ENCODE assay signal across 11 cellular contexts in genomic region chr17:82120148-82120547, GRCh38. TPM values are rescaled to one million over a fixed set of nuclear protein-coding genes. Genes with fewer than 3 reads are reported as not detected.
DNase-seq lines count a peak whose midpoint lies in the region; ATAC-seq and TF ChIP-seq lines count a peak whose summit lies in the region.
"Had no signal": no experiment of that assay in that cellular context is flagged by ENCODE, and none has a peak within 500 bp of the region (broad histone marks: within the 10 kb centered on the region; RNA-seq: fewer than 3 reads in every experiment).

No MANE protein-coding gene starts in this region.

- H3K4me3 ChIP-seq in CD4-positive, CD25-positive, alpha-beta regulatory T cell (ENCODE audit: low read depth, low read length): no peak overlapping the region
- H3K4me3 ChIP-seq in HFF-Myc (replicated peaks; ENCODE audit: low read depth, low read length) (no peak overlapping the region), foreskin fibroblast (ENCODE audit: low read depth in 1 of 2, low read length in 2 of 2) (no peak overlapping the region), mammary epithelial cell (replicated peaks in 1 of 3; ENCODE audit: insufficient read depth in 1 of 3, low read depth in 2 of 3, low read length in 3 of 3) (no peak overlapping the region)

- 86% methylated on average over 9 of the region's 12 CpGs for WGBS in mammary epithelial cell (ENCODE audit: low coverage, missing lambda C conversion rate)

- no TSS peak for BruUV-seq in mammary epithelial cell (replicated peaks; lab: Mats Ljungman, UMichigan)

- intact Hi-C loops in mammary epithelial cell (cut with micrococcal nuclease): no loop called here

- H3K4me1 Mint-ChIP-seq in CD4-positive, CD25-positive, alpha-beta regulatory T cell: peaks cover 0 to 34% (median 5%) of the 10 kb centered on the region in 4 donors
- peaks cover 36% of the 10 kb centered on the region for H3K4me1 Mint-ChIP-seq in activated T-cell treated with anti-CD3 and anti-CD28 coated beads, Interleukin-2, amount 50 U/mL, for 72 hours (ENCODE audit: low read depth)
- H3K4me1 Mint-ChIP-seq in activated CD8-positive, alpha-beta memory T cell treated with anti-CD3 and anti-CD28 coated beads, Interleukin-2, amount 10 ng/mL, durations not matched to agents 7 days and 5 days: peaks cover 5% of the 10 kb centered on the region

- H3K27ac ChIP-seq in CD4-positive, CD25-positive, alpha-beta regulatory T cell (ENCODE audit: insufficient read depth, low read length, poor library complexity, severe bottlenecking): no peak overlapping the region
- no peak overlapping the region for H3K27ac ChIP-seq in mammary epithelial cell (ENCODE audit: insufficient read depth, low read depth, low read length)

- no peaks in the 10 kb centered on the region for H4K20me1 ChIP-seq in mammary epithelial cell (ENCODE audit: insufficient read depth, low read length)

- H3K4me1 ChIP-seq in CD4-positive, CD25-positive, alpha-beta regulatory T cell (ENCODE audit: control insufficient read depth, insufficient read depth, low read length, poor library complexity, severe bottlenecking): no peaks in the 10 kb centered on the region
- no peaks in the 10 kb centered on the region for H3K4me1 ChIP-seq in mammary epithelial cell (ENCODE audit: insufficient read depth, low read length)

- peak overlapping the region in 2 of 3 donors; percentile 68 to 89 for H3K27ac Mint-ChIP-seq in CD4-positive, CD25-positive, alpha-beta regulatory T cell
- H3K27ac Mint-ChIP-seq in activated T-cell treated with anti-CD3 and anti-CD28 coated beads, Interleukin-2, amount 50 U/mL, for 72 hours: no peak overlapping the region
- H3K27ac Mint-ChIP-seq in activated CD8-positive, alpha-beta memory T cell treated with anti-CD3 and anti-CD28 coated beads, Interleukin-2, amount 10 ng/mL, durations not matched to agents 7 days and 5 days: no peak overlapping the region

- no peaks in the 10 kb centered on the region for H3K27me3 Mint-ChIP-seq in CD4-positive, CD25-positive, alpha-beta regulatory T cell
- H3K27me3 Mint-ChIP-seq in activated T-cell treated with anti-CD3 and anti-CD28 coated beads, Interleukin-2, amount 50 U/mL, for 72 hours (ENCODE audit: low read depth): no peaks in the 10 kb centered on the region
- H3K27me3 Mint-ChIP-seq in activated CD8-positive, alpha-beta memory T cell treated with anti-CD3 and anti-CD28 coated beads, Interleukin-2, amount 10 ng/mL, durations not matched to agents 7 days and 5 days: no peaks in the 10 kb centered on the region

- H3K79me2 ChIP-seq in mammary epithelial cell (ENCODE audit: insufficient read depth, low read length): no peaks in the 10 kb centered on the region

- TF ChIP-seq CTCF in HFF-Myc (IDR thresholded peaks at IDR 0.05; ENCODE audit: low read depth, low read length, missing control alignments): no peak
- TF ChIP-seq CTCF in foreskin fibroblast (IDR thresholded peaks at IDR 0.05; ENCODE audit: low read depth, low read length): no peak
- TF ChIP-seq CTCF in mammary epithelial cell (conservative IDR thresholded peaks at IDR 0.05 in 1 of 2, IDR thresholded peaks at IDR 0.05 in 1 of 2; ENCODE audit: extremely low read depth in 1 of 2, insufficient read depth in 1 of 2, low read depth in 1 of 2, low read length in 2 of 2): no peak

- no peak overlapping the region for H2AFZ ChIP-seq in mammary epithelial cell (ENCODE audit: low read depth, low read length)

- no peaks in the 10 kb centered on the region for H3K27me3 ChIP-seq in CD4-positive, CD25-positive, alpha-beta regulatory T cell (ENCODE audit: control insufficient read depth, insufficient read depth, low read length)
- no peaks in the 10 kb centered on the region for H3K27me3 ChIP-seq in mammary epithelial cell (ENCODE audit: insufficient read depth, low read length)

- H3K9me3 ChIP-seq in CD4-positive, CD25-positive, alpha-beta regulatory T cell (ENCODE audit: control insufficient read depth in 2 of 2, low read length in 2 of 2): no peaks in the 10 kb centered on the region
- H3K9me3 ChIP-seq in mammary epithelial cell (replicated peaks; ENCODE audit: insufficient read depth, low read length): no peaks in the 10 kb centered on the region

- DNase-seq in CD4-positive, CD25-positive, alpha-beta regulatory T cell: peak in 1 of 3 donors; percentile 39
- DNase-seq in HFF-Myc (ENCODE audit: extremely low read depth, low read depth) (peak; percentile 62), foreskin fibroblast (peak; percentile 56 to 83), NOMO-1 treated with DMSO at 0.1 percent for 48 hours (lab: John Stamatoyannopoulos, UW; ENCODE audit: unreplicated experiment) (no peak), mammary epithelial cell (no peak), NCI-H1092 treated with DMSO at 0.1 percent for 48 hours (lab: John Stamatoyannopoulos, UW) (no peak)
- DNase-seq in activated T-cell treated with anti-CD3 and anti-CD28 coated beads, Interleukin-2, amount 50 U/mL, for 72 hours: no peak
- no peak for DNase-seq in activated CD8-positive, alpha-beta memory T cell treated with anti-CD3 and anti-CD28 coated beads, Interleukin-2, amount 10 ng/mL, durations not matched to agents 7 days and 5 days
- DNase-seq: NCI-H187; NK-92 treated with Interleukin-12 subunit alpha and Interleukin-12 subunit beta, amount 100 ng/mL, for 24 hours had no signal

- dilution Hi-C loops in mammary epithelial cell (cut with HindIII; ENCODE audit: low sequenced_read_pairs): no loop called here

- peaks cover 21% of the 10 kb centered on the region for H3K36me3 Mint-ChIP-seq in CD4-positive, CD25-positive, alpha-beta regulatory T cell
- H3K36me3 Mint-ChIP-seq in activated T-cell treated with anti-CD3 and anti-CD28 coated beads, Interleukin-2, amount 50 U/mL, for 72 hours (ENCODE audit: insufficient read depth in 2 of 2): no peaks in the 10 kb centered on the region
- H3K36me3 Mint-ChIP-seq in activated CD8-positive, alpha-beta memory T cell treated with anti-CD3 and anti-CD28 coated beads, Interleukin-2, amount 10 ng/mL, durations not matched to agents 7 days and 5 days: no peaks in the 10 kb centered on the region

- in situ Hi-C loops in mammary epithelial cell (cut with MboI; ENCODE audit: low sequenced_read_pairs in 2 of 2): no loop called here

- peak overlapping the region in 1 of 4 donors; percentile 43 for H3K4me3 Mint-ChIP-seq in CD4-positive, CD25-positive, alpha-beta regulatory T cell
- H3K4me3 Mint-ChIP-seq in activated T-cell treated with anti-CD3 and anti-CD28 coated beads, Interleukin-2, amount 50 U/mL, for 72 hours: peak overlapping the region in 1 of 2 donors; percentile 44
- H3K4me3 Mint-ChIP-seq in activated CD8-positive, alpha-beta memory T cell treated with anti-CD3 and anti-CD28 coated beads, Interleukin-2, amount 10 ng/mL, durations not matched to agents 7 days and 5 days: no peak overlapping the region

- peak; percentile 52 to 60 for ATAC-seq in CD4-positive, CD25-positive, alpha-beta regulatory T cell (ENCODE audit: low read depth in 2 of 2)
- ATAC-seq in activated T-cell treated with anti-CD3 and anti-CD28 coated beads, Interleukin-2, amount 50 U/mL, for 72 hours (replicated peaks in 1 of 2): peak; percentile 78 to 91
- ATAC-seq in activated CD8-positive, alpha-beta memory T cell treated with anti-CD3 and anti-CD28 coated beads, Interleukin-2, amount 10 ng/mL, durations not matched to agents 7 days and 5 days: no peak
- ATAC-seq: left lobe of liver had no signal

- no peak overlapping the region for H3K4me2 ChIP-seq in mammary epithelial cell (ENCODE audit: insufficient read depth, low read depth, low read length)

- CTCF ChIA-PET in mammary epithelial cell (lab: Charles Lee; ENCODE audit: low non-redundant PET): no interaction called here
- CTCF ChIA-PET in activated CD8-positive, alpha-beta memory T cell treated with anti-CD3 and anti-CD28 coated beads, Interleukin-2, amount 10 ng/mL, durations not matched to agents 7 days and 5 days (lab: Charles Lee): interaction anchor here (0.6 kb wide), 1 partner anchor 132 kb away, joined by 3 read pairs; no protein-coding TSS in a partner anchor

- no peak overlapping the region for H3K9ac ChIP-seq in mammary epithelial cell (ENCODE audit: insufficient read depth, low read length)

- no peaks in the 10 kb centered on the region for H3K9me3 Mint-ChIP-seq in CD4-positive, CD25-positive, alpha-beta regulatory T cell
- H3K9me3 Mint-ChIP-seq in activated T-cell treated with anti-CD3 and anti-CD28 coated beads, Interleukin-2, amount 50 U/mL, for 72 hours: no peaks in the 10 kb centered on the region
- H3K9me3 Mint-ChIP-seq in activated CD8-positive, alpha-beta memory T cell treated with anti-CD3 and anti-CD28 coated beads, Interleukin-2, amount 10 ng/mL, durations not matched to agents 7 days and 5 days (ENCODE audit: low read depth): no peaks in the 10 kb centered on the region

- H3K36me3 ChIP-seq in CD4-positive, CD25-positive, alpha-beta regulatory T cell (ENCODE audit: control insufficient read depth, insufficient read depth, low read length): no peaks in the 10 kb centered on the region
- no peaks in the 10 kb centered on the region for H3K36me3 ChIP-seq in mammary epithelial cell (ENCODE audit: insufficient read depth, low read length)

RNA-seq across cellular contexts. Expression of gene FASN, which starts 22.1 kb away (rescaled TPM):
- 153 TPM for total RNA-seq in CD4-positive, CD25-positive, alpha-beta regulatory T cell
- under 1 TPM; 0.23 to 0.93 (median 0.59) TPM for polyA plus RNA-seq in CD4-positive, CD25-positive, alpha-beta regulatory T cell
- total RNA-seq in activated T-cell treated with anti-CD3 and anti-CD28 coated beads, Interleukin-2, amount 50 U/mL, for 72 hours: 10 to 100 TPM; 90.5 to 91.2 TPM
- 100 to 1,000 TPM; 126 to 452 TPM for total RNA-seq in mammary epithelial cell
- polyA plus RNA-seq in mammary epithelial cell: 217 TPM
- polyA minus RNA-seq in mammary epithelial cell: 278 TPM
- total RNA-seq in activated CD8-positive, alpha-beta memory T cell treated with anti-CD3 and anti-CD28 coated beads, Interleukin-2, amount 10 ng/mL, durations not matched to agents 7 days and 5 days: 100 to 1,000 TPM; 229 to 277 TPM

RNA-seq across cellular contexts. Expression of gene DUS1L, which starts 54.5 kb away (rescaled TPM):
- total RNA-seq in CD4-positive, CD25-positive, alpha-beta regulatory T cell: 128 TPM
- polyA plus RNA-seq in CD4-positive, CD25-positive, alpha-beta regulatory T cell: 10 to 100 TPM; 49.3 to 91.5 (median 62.3) TPM
- 100 to 1,000 TPM; 109 to 121 TPM for total RNA-seq in activated T-cell treated with anti-CD3 and anti-CD28 coated beads, Interleukin-2, amount 50 U/mL, for 72 hours
- total RNA-seq in mammary epithelial cell: 10 to 100 TPM; 59.0 to 94.2 TPM
- 65.9 TPM for polyA plus RNA-seq in mammary epithelial cell
- 74.3 TPM for polyA minus RNA-seq in mammary epithelial cell
- 100 to 1,000 TPM; 134 to 139 TPM for total RNA-seq in activated CD8-positive, alpha-beta memory T cell treated with anti-CD3 and anti-CD28 coated beads, Interleukin-2, amount 10 ng/mL, durations not matched to agents 7 days and 5 days

Comparison
In these comparisons a context has a peak if more than half of its experiments do, and no peak if none do; other contexts are left out.
1. DNase-seq: peak in HFF-Myc (single experiment) and foreskin fibroblast (2 of 2); none in activated T-cell treated with anti-CD3 and anti-CD28 coated beads, Interleukin-2, amount 50 U/mL, for 72 hours (0 of 2), NOMO-1 treated with DMSO at 0.1 percent for 48 hours (single experiment), mammary epithelial cell (single experiment), activated CD8-positive, alpha-beta memory T cell treated with anti-CD3 and anti-CD28 coated beads, Interleukin-2, amount 10 ng/mL, durations not matched to agents 7 days and 5 days (single experiment) and NCI-H1092 treated with DMSO at 0.1 percent for 48 hours (single experiment).
2. H3K27ac Mint-ChIP-seq: peak in CD4-positive, CD25-positive, alpha-beta regulatory T cell (2 of 3); none in activated T-cell treated with anti-CD3 and anti-CD28 coated beads, Interleukin-2, amount 50 U/mL, for 72 hours (single experiment) and activated CD8-positive, alpha-beta memory T cell treated with anti-CD3 and anti-CD28 coated beads, Interleukin-2, amount 10 ng/mL, durations not matched to agents 7 days and 5 days (single experiment).